19 cellular contexts compared by ENCODE assay signal in the genomic region with DNA sequence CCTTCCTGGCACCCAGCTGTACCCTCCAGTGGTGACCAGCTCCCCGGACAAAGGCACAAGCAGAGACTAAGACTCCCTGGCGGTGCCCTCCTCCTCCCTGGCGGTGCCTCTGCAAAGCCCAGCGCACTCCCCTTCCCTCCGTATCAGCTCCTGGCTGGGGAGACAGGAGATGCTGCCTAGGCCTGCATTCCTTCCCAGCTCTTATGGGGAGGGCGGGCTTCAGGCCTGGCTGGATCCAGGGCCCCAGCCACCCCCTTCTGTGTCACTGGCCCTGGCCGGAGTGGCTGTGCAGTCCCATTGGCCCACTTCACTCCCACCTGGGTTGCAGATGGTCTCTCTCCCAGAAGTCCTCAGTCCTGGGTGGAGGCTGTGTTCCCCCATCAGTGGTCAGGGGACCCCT. TPM values are rescaled to one million over a fixed set of nuclear protein-coding genes. Genes with fewer than 3 reads are reported as not detected.
A peak's percentile ranks its signal among the peaks of the same experiment; 100 is the strongest.
DNase-seq lines count a peak whose midpoint lies in the region; ATAC-seq, FAIRE-seq and TF ChIP-seq lines count a peak whose summit lies in the region.
"Had no signal": no experiment of that assay in that cellular context is flagged by ENCODE, and none has a peak within 500 bp of the region (broad histone marks: within the 10 kb centered on the region; RNA-seq: fewer than 3 reads in every experiment).

No MANE protein-coding gene starts in this region.

- CTCF ChIA-PET in HepG2 (lab: Yijun Ruan, JAX; ENCODE audit: low intra/inter-chr PET ratio, low total read pairs) (no interaction called here), WTC11 (lab: Charles Lee) (interaction anchor here (1.1 kb wide), 1 partner anchor 11 kb away, joined by 3 read pairs; no protein-coding TSS in a partner anchor)
- CTCF ChIA-PET in activated CD8-positive, alpha-beta T cell treated with anti-CD3 and anti-CD28 coated beads for 36 hours (lab: Charles Lee), result no interaction called here

- no peak overlapping the region for H2BK120ac ChIP-seq in mesendoderm (ENCODE audit: low read depth, low read length)

- FAIRE-seq in HepG2 (lab: Jason Lieb, UNC), result no peak
- FAIRE-seq: G401.6, GM12891 had no signal

- H3K36me3 ChIP-seq in HepG2 (replicated peaks in 1 of 2; ENCODE audit: control insufficient read depth in 1 of 2, insufficient read depth in 2 of 2, low read length in 2 of 2), result no peaks in the 10 kb centered on the region
- no peaks in the 10 kb centered on the region for H3K36me3 ChIP-seq in right lobe of liver
- H3K36me3 ChIP-seq in mesendoderm (ENCODE audit: control insufficient read depth, insufficient read depth, low read length), result no peaks in the 10 kb centered on the region
- H3K36me3 ChIP-seq: BLaER1 treated with 17β-estradiol and CSF1 and Interleukin-3, amounts not matched to agents 10 nM and 100 nM had no signal

- no peak overlapping the region for H3K27ac Mint-ChIP-seq in WTC11
- no peak overlapping the region for H3K27ac Mint-ChIP-seq in activated CD8-positive, alpha-beta T cell treated with anti-CD3 and anti-CD28 coated beads for 36 hours
- H3K27ac Mint-ChIP-seq: GM23338 had no signal

- H3K18ac ChIP-seq in mesendoderm (ENCODE audit: low read length), result no peak overlapping the region

- BruUV-seq in HepG2 (replicated peaks; lab: Mats Ljungman, UMichigan), result no TSS peak

- H3K27ac ChIP-seq in HepG2 (ENCODE audit: extremely low read length, insufficient read depth, low read length) (no peak overlapping the region), right lobe of liver (no peak overlapping the region), mesendoderm (ENCODE audit: low read depth, low read length) (no peak overlapping the region)
- H3K27ac ChIP-seq: BLaER1 treated with 17β-estradiol and CSF1 and Interleukin-3, amounts not matched to agents 10 nM and 100 nM had no signal

- no peak overlapping the region for H2AFZ ChIP-seq in HepG2 (ENCODE audit: low read length)
- H2AFZ ChIP-seq: GM23338 had no signal

- no peak overlapping the region for H4K8ac ChIP-seq in mesendoderm (ENCODE audit: low read depth, low read length)

- no peak overlapping the region for H2BK5ac ChIP-seq in mesendoderm (ENCODE audit: low read length)

- TF ChIP-seq EP300 in HepG2 (IDR thresholded peaks at IDR 0.05; ENCODE audit: low read depth in 2 of 2, low read length in 2 of 2) (no peak), HepG2 (CRISPR knock-in tag; IDR thresholded peaks at IDR 0.05; ENCODE audit: borderline replicate concordance) (no peak)

- no peak overlapping the region for H3K4ac ChIP-seq in mesendoderm (ENCODE audit: low read depth, low read length)

- H3K4me2 ChIP-seq in HepG2 (ENCODE audit: low read depth, low read length), result no peak overlapping the region
- H3K4me2 ChIP-seq in mesendoderm (ENCODE audit: low read length), result no peak overlapping the region
- H3K4me2 ChIP-seq: BLaER1 treated with 17β-estradiol and CSF1 and Interleukin-3, amounts not matched to agents 10 nM and 100 nM; GM23338 had no signal

- TF ChIP-seq RAD21 in HepG2 (CRISPR knock-in tag; IDR thresholded peaks at IDR 0.05), result no peak

- H3K79me2 ChIP-seq in HepG2 (ENCODE audit: insufficient read depth, low read length) (no peaks in the 10 kb centered on the region), mesendoderm (ENCODE audit: control insufficient read depth, insufficient read depth, low read length) (no peaks in the 10 kb centered on the region)

- 84% methylated on average over 7 of the region's 7 CpGs for WGBS in HepG2 (ENCODE audit: low lambda C conversion rate)
- whole genome bisulfite sequencing in right lobe of liver (ENCODE audit: insufficient coverage, low coverage, low lambda C conversion rate, missing lambda C conversion rate), result no CpG with 5 or more reads among the region's 7 CpGs
- no CpG with 5 or more reads among the region's 7 CpGs for WGBS in mesendoderm (ENCODE audit: extremely low coverage, insufficient coverage, low lambda C conversion rate)

- no peak overlapping the region for H3K9ac ChIP-seq in HepG2 (ENCODE audit: insufficient read depth, low read depth, low read length)
- no peak overlapping the region for H3K9ac ChIP-seq in mesendoderm (ENCODE audit: low read length)

- DNase-seq in HepG2 (ENCODE audit: low spot score) (no peak), right lobe of liver (no peak), WTC11 (ENCODE audit: low spot score) (no peak), mesendoderm (no peak), NCI-H510A treated with DMSO at 0.1 percent for 48 hours (lab: John Stamatoyannopoulos, UW) (no peak)
- no peak for DNase-seq in activated CD8-positive, alpha-beta T cell treated with anti-CD3 and anti-CD28 coated beads for 36 hours
- DNase-seq: 8988T; AML-193; CD4-positive, CD25-positive, alpha-beta regulatory T cell; DMS153; DMS79 treated with DMSO at 0.1 percent for 48 hours; EL; H7 had no signal

- peaks cover 9% of the 10 kb centered on the region for H3K9me3 Mint-ChIP-seq in WTC11
- H3K9me3 Mint-ChIP-seq in activated CD8-positive, alpha-beta T cell treated with anti-CD3 and anti-CD28 coated beads for 36 hours, result peaks cover 4% of the 10 kb centered on the region

- no peak overlapping the region for H4K5ac ChIP-seq in mesendoderm (ENCODE audit: low read length)

- no peak for TF ChIP-seq POLR2A in HepG2 (IDR thresholded peaks at IDR 0.05; ENCODE audit: insufficient read depth in 1 of 2, low read depth in 2 of 2, low read length in 2 of 2)
- TF ChIP-seq POLR2A in right lobe of liver (IDR thresholded peaks at IDR 0.05), result no peak

- peak overlapping the region; percentile 66 for H3K23ac ChIP-seq in mesendoderm (ENCODE audit: low read length)

- ATAC-seq in HepG2, result no peak
- ATAC-seq in right lobe of liver, result no peak
- no peak for ATAC-seq in WTC11
- no peak for ATAC-seq in activated CD8-positive, alpha-beta T cell treated with anti-CD3 and anti-CD28 coated beads for 36 hours
- no peak for ATAC-seq in GM18519 (IDR thresholded peaks at IDR 0.05; ENCODE audit: low FRiP score, unreplicated experiment)

- no peaks in the 10 kb centered on the region for H3K36me3 Mint-ChIP-seq in WTC11
- no peaks in the 10 kb centered on the region for H3K36me3 Mint-ChIP-seq in activated CD8-positive, alpha-beta T cell treated with anti-CD3 and anti-CD28 coated beads for 36 hours (ENCODE audit: low read depth)
- H3K36me3 Mint-ChIP-seq: CD4-positive, CD25-positive, alpha-beta regulatory T cell had no signal

- no peak overlapping the region for H2BK15ac ChIP-seq in mesendoderm (replicated peaks; ENCODE audit: low read depth)

- H3K4me1 ChIP-seq in HepG2 (ENCODE audit: insufficient read depth, low read length) (no peaks in the 10 kb centered on the region), right lobe of liver (no peaks in the 10 kb centered on the region), mesendoderm (ENCODE audit: control insufficient read depth, low read depth, low read length) (no peaks in the 10 kb centered on the region)

- H4K20me1 ChIP-seq in HepG2 (ENCODE audit: insufficient read depth, low read length), result no peaks in the 10 kb centered on the region
- H4K20me1 ChIP-seq: BLaER1 treated with 17β-estradiol and CSF1 and Interleukin-3, amounts not matched to agents 10 nM and 100 nM had no signal

- H3K4me1 Mint-ChIP-seq in WTC11, result no peaks in the 10 kb centered on the region
- peaks cover 16% of the 10 kb centered on the region for H3K4me1 Mint-ChIP-seq in activated CD8-positive, alpha-beta T cell treated with anti-CD3 and anti-CD28 coated beads for 36 hours (ENCODE audit: low read depth)
- H3K4me1 Mint-ChIP-seq: GM23338 had no signal

- no peak overlapping the region for H2AK5ac ChIP-seq in mesendoderm (ENCODE audit: low read length)

- no peaks in the 10 kb centered on the region for H3K9me3 ChIP-seq in HepG2 (ENCODE audit: low read length)
- H3K9me3 ChIP-seq in right lobe of liver, result no peaks in the 10 kb centered on the region

- intact Hi-C loops in HepG2 (cut with micrococcal nuclease; ENCODE audit: unreplicated experiment) (no loop called here), right lobe of liver (cut with DNase I) (no loop called here)
- intact Hi-C loops in activated CD8-positive, alpha-beta T cell treated with anti-CD3 and anti-CD28 coated beads for 36 hours (cut with micrococcal nuclease), result no loop called here

- H3K4me3 ChIP-seq in HepG2 (replicated peaks in 1 of 3; ENCODE audit: insufficient read depth in 1 of 3, low read depth in 2 of 3, low read length in 3 of 3) (no peak overlapping the region), right lobe of liver (no peak overlapping the region), mesendoderm (ENCODE audit: low read length) (no peak overlapping the region)
- H3K4me3 ChIP-seq: BLaER1 treated with 17β-estradiol and CSF1 and Interleukin-3, amounts not matched to agents 10 nM and 100 nM; GM23338 had no signal

- POLR2A ChIA-PET in HepG2 (lab: Yijun Ruan, JAX) (no interaction called here), WTC11 (lab: Charles Lee) (no interaction called here)
- POLR2A ChIA-PET in activated CD8-positive, alpha-beta T cell treated with anti-CD3 and anti-CD28 coated beads for 36 hours (lab: Charles Lee), result no interaction called here

- H3K27me3 Mint-ChIP-seq in WTC11 (ENCODE audit: low read depth), result no peaks in the 10 kb centered on the region
- H3K27me3 Mint-ChIP-seq in activated CD8-positive, alpha-beta T cell treated with anti-CD3 and anti-CD28 coated beads for 36 hours, result no peaks in the 10 kb centered on the region

- TF ChIP-seq CTCF in HepG2 (CRISPR knock-in tag; IDR thresholded peaks at IDR 0.05) (no peak), right lobe of liver (IDR thresholded peaks at IDR 0.05) (no peak), WTC11 (IDR thresholded peaks at IDR 0.05) (no peak)
- no peak for TF ChIP-seq CTCF in activated CD8-positive, alpha-beta T cell treated with anti-CD3 and anti-CD28 coated beads for 36 hours (IDR thresholded peaks at IDR 0.05)

- in situ Hi-C loops in HepG2 (cut with HindIII; ENCODE audit: extremely low pct_ligation_motif_present, low pct_unique_long_range_greater_than_20kb), result no loop called here

- peaks cover 13 to 31% of the 10 kb centered on the region in 2 experiments for H3K27me3 ChIP-seq in HepG2 (ENCODE audit: control insufficient read depth in 1 of 2, insufficient read depth in 2 of 2, low read length in 2 of 2)
- no peaks in the 10 kb centered on the region for H3K27me3 ChIP-seq in right lobe of liver
- no peaks in the 10 kb centered on the region for H3K27me3 ChIP-seq in mesendoderm (ENCODE audit: insufficient read depth, low read length, poor library complexity)
- H3K27me3 ChIP-seq: BLaER1 treated with 17β-estradiol and CSF1 and Interleukin-3, amounts not matched to agents 10 nM and 100 nM had no signal

- H3K79me1 ChIP-seq in mesendoderm (ENCODE audit: low read length), result no peaks in the 10 kb centered on the region

- H3K56ac ChIP-seq in mesendoderm (ENCODE audit: low read length), result no peak overlapping the region

- no peak overlapping the region for H3K4me3 Mint-ChIP-seq in WTC11
- no peak overlapping the region for H3K4me3 Mint-ChIP-seq in activated CD8-positive, alpha-beta T cell treated with anti-CD3 and anti-CD28 coated beads for 36 hours
- H3K4me3 Mint-ChIP-seq: CD4-positive, CD25-positive, alpha-beta regulatory T cell; GM23338 had no signal

RNA-seq across cellular contexts. Expression of a gene that starts 6.4 kb away (rescaled TPM):
- total RNA-seq in HepG2 (2016; rRNA removed; fragmentation: Illumina TruSeq; extraction: Trizol) (1.2 and 3.4 TPM in 2 replicates), right lobe of liver (10 to 100 TPM in 5 of 6 experiments, 1 to 10 TPM in 1; 2.7 to 36.4 (median 20.3) TPM), WTC11 (2021) (1.9 to 4.7 TPM (median 3.4 TPM) in 3 replicates)
- total RNA-seq in HepG2 (2016; cell fraction: cytosol; rRNA removed; fragmentation: Illumina TruSeq; extraction: Trizol; ENCODE audit: low read depth), result 0.97 TPM in 1 of 2 replicates, not detected in the other
- 0.89 and 3.4 TPM in 2 replicates for total RNA-seq in HepG2 (2016; cell fraction: insoluble cytoplasmic fraction; rRNA removed; fragmentation: Illumina TruSeq; extraction: Trizol)
- 1.1 and 1.4 TPM in 2 replicates for total RNA-seq in HepG2 (2016; cell fraction: membrane; rRNA removed; fragmentation: Illumina TruSeq; extraction: Trizol)
- total RNA-seq in HepG2 (2016; cell fraction: nucleus; rRNA removed; fragmentation: Illumina TruSeq; extraction: Trizol), result 4.3 and 4.4 TPM in 2 replicates
- 6.9 and 7.5 TPM in 2 replicates for polyA plus RNA-seq in HepG2 (2011; rRNA removed)
- polyA plus RNA-seq in HepG2 (2011; cell fraction: cytosol; rRNA removed), result 1.1 and 1.6 TPM in 2 replicates
- polyA plus RNA-seq in HepG2 (2011; cell fraction: nucleus; rRNA removed), result 68.8 and 75.7 TPM in 2 replicates
- 5.5 and 6.7 TPM in 2 replicates for polyA plus RNA-seq in HepG2 (2012)
- polyA plus RNA-seq in HepG2 (2016; cell fraction: cytosol; fragmentation: Illumina TruSeq; extraction: Trizol; ENCODE audit: low read depth), result 0.62 and 0.70 TPM in 2 replicates
- polyA plus RNA-seq in HepG2 (2016; cell fraction: insoluble cytoplasmic fraction; fragmentation: Illumina TruSeq; extraction: Trizol; ENCODE audit: low read depth), result 1.5 and 1.7 TPM in 2 replicates
- polyA plus RNA-seq in HepG2 (2016; cell fraction: membrane; fragmentation: Illumina TruSeq; extraction: Trizol; ENCODE audit: low read depth), result 1.4 and 1.7 TPM in 2 replicates
- polyA plus RNA-seq in HepG2 (2016; cell fraction: nucleus; fragmentation: Illumina TruSeq; extraction: Trizol; ENCODE audit: insufficient read depth, low read depth), result 23.3 and 27.4 TPM in 2 replicates
- polyA minus RNA-seq in HepG2 (2011; rRNA and poly(A)+ RNA removed; ENCODE audit: low replicate concordance), result 3.2 and 7.0 TPM in 2 replicates
- polyA minus RNA-seq in HepG2 (2011; cell fraction: cytosol; rRNA and poly(A)+ RNA removed), result 1.6 and 3.5 TPM in 2 replicates
- polyA minus RNA-seq in HepG2 (2011; cell fraction: nucleus; rRNA and poly(A)+ RNA removed), result 5.3 and 7.7 TPM in 2 replicates
- polyA plus RNA-seq in mesendoderm (2013, experiment 1 of 2), result 0.13 TPM
- polyA plus RNA-seq in mesendoderm (2013, experiment 2 of 2), result 0.10 TPM
- total RNA-seq in activated CD8-positive, alpha-beta T cell treated with anti-CD3 and anti-CD28 coated beads for 36 hours, result 1 to 10 TPM; 1.3 to 2.1 TPM
- polyA plus RNA-seq: CD4-positive, CD25-positive, alpha-beta regulatory T cell had no signal

RNA-seq across cellular contexts. Expression of a gene that starts 13.4 kb away (rescaled TPM):
- total RNA-seq in HepG2 (2016; rRNA removed; fragmentation: Illumina TruSeq; extraction: Trizol), result 2.0 and 4.9 TPM in 2 replicates
- 1.2 and 2.9 TPM in 2 replicates for total RNA-seq in HepG2 (2016; cell fraction: cytosol; rRNA removed; fragmentation: Illumina TruSeq; extraction: Trizol; ENCODE audit: low read depth)
- 1.4 and 4.7 TPM in 2 replicates for total RNA-seq in HepG2 (2016; cell fraction: insoluble cytoplasmic fraction; rRNA removed; fragmentation: Illumina TruSeq; extraction: Trizol)
- 2.1 and 3.5 TPM in 2 replicates for total RNA-seq in HepG2 (2016; cell fraction: membrane; rRNA removed; fragmentation: Illumina TruSeq; extraction: Trizol)
- 6.1 and 7.0 TPM in 2 replicates for total RNA-seq in HepG2 (2016; cell fraction: nucleus; rRNA removed; fragmentation: Illumina TruSeq; extraction: Trizol)
- polyA plus RNA-seq in HepG2 (2011; rRNA removed), result 12.8 and 18.3 TPM in 2 replicates
- 8.9 and 13.0 TPM in 2 replicates for polyA plus RNA-seq in HepG2 (2011; cell fraction: cytosol; rRNA removed)
- 94.5 and 107 TPM in 2 replicates for polyA plus RNA-seq in HepG2 (2011; cell fraction: nucleus; rRNA removed)
- polyA plus RNA-seq in HepG2 (2012), result 15.3 and 17.5 TPM in 2 replicates
- polyA plus RNA-seq in HepG2 (2016; cell fraction: cytosol; fragmentation: Illumina TruSeq; extraction: Trizol; ENCODE audit: low read depth), result 2.1 and 2.6 TPM in 2 replicates
- polyA plus RNA-seq in HepG2 (2016; cell fraction: insoluble cytoplasmic fraction; fragmentation: Illumina TruSeq; extraction: Trizol; ENCODE audit: low read depth), result 2.3 and 2.4 TPM in 2 replicates
- 2.2 and 3.1 TPM in 2 replicates for polyA plus RNA-seq in HepG2 (2016; cell fraction: membrane; fragmentation: Illumina TruSeq; extraction: Trizol; ENCODE audit: low read depth)
- 10.1 and 13.4 TPM in 2 replicates for polyA plus RNA-seq in HepG2 (2016; cell fraction: nucleus; fragmentation: Illumina TruSeq; extraction: Trizol; ENCODE audit: insufficient read depth, low read depth)
- 0.70 and 11.9 TPM in 2 replicates for polyA minus RNA-seq in HepG2 (2011; rRNA and poly(A)+ RNA removed; ENCODE audit: low replicate concordance)
- 3.6 and 6.2 TPM in 2 replicates for polyA minus RNA-seq in HepG2 (2011; cell fraction: cytosol; rRNA and poly(A)+ RNA removed)
- polyA minus RNA-seq in HepG2 (2011; cell fraction: nucleus; rRNA and poly(A)+ RNA removed), result 7.0 and 7.2 TPM in 2 replicates
- 100 to 1,000 TPM; 248 to 755 (median 453) TPM for total RNA-seq in right lobe of liver
- total RNA-seq in WTC11 (2021), result 0.85 to 1.7 TPM (median 1.5 TPM) in 3 replicates
- polyA plus RNA-seq in mesendoderm (2013, experiment 1 of 2), result 0.51 TPM
- polyA plus RNA-seq in mesendoderm (2013, experiment 2 of 2), result 0.31 TPM
- total RNA-seq in activated CD8-positive, alpha-beta T cell treated with anti-CD3 and anti-CD28 coated beads for 36 hours, result under 1 TPM in 1 of 2 experiments, not detected in 1; 0.83 TPM
- total RNA-seq: GM23338, H7 had no signal
- polyA plus RNA-seq: GM23338 had no signal

RNA-seq across cellular contexts. Expression of a gene that starts 13.9 kb away (rescaled TPM):
- total RNA-seq in HepG2 (2016; rRNA removed; fragmentation: Illumina TruSeq; extraction: Trizol) (47.4 and 60.4 TPM in 2 replicates), right lobe of liver (100 to 1,000 TPM in 3 of 6 experiments, 10 to 100 TPM in 3; 84.0 to 290 (median 97.4) TPM), WTC11 (2021) (58.2 to 70.5 TPM (median 63.9 TPM) in 3 replicates)
- 101 and 115 TPM in 2 replicates for total RNA-seq in HepG2 (2016; cell fraction: cytosol; rRNA removed; fragmentation: Illumina TruSeq; extraction: Trizol; ENCODE audit: low read depth)
- total RNA-seq in HepG2 (2016; cell fraction: insoluble cytoplasmic fraction; rRNA removed; fragmentation: Illumina TruSeq; extraction: Trizol), result 43.2 and 63.0 TPM in 2 replicates
- 157 and 168 TPM in 2 replicates for total RNA-seq in HepG2 (2016; cell fraction: membrane; rRNA removed; fragmentation: Illumina TruSeq; extraction: Trizol)
- 38.4 and 45.7 TPM in 2 replicates for total RNA-seq in HepG2 (2016; cell fraction: nucleus; rRNA removed; fragmentation: Illumina TruSeq; extraction: Trizol)
- polyA plus RNA-seq in HepG2 (2011; rRNA removed), result 52.0 and 76.2 TPM in 2 replicates
- polyA plus RNA-seq in HepG2 (2011; cell fraction: cytosol; rRNA removed), result 70.1 and 111 TPM in 2 replicates
- polyA plus RNA-seq in HepG2 (2011; cell fraction: nucleus; rRNA removed), result 318 and 399 TPM in 2 replicates
- polyA plus RNA-seq in HepG2 (2012), result 33.4 and 43.8 TPM in 2 replicates
- polyA plus RNA-seq in HepG2 (2016; cell fraction: cytosol; fragmentation: Illumina TruSeq; extraction: Trizol; ENCODE audit: low read depth), result 106 and 116 TPM in 2 replicates
- 41.2 and 50.1 TPM in 2 replicates for polyA plus RNA-seq in HepG2 (2016; cell fraction: insoluble cytoplasmic fraction; fragmentation: Illumina TruSeq; extraction: Trizol; ENCODE audit: low read depth)
- 127 and 134 TPM in 2 replicates for polyA plus RNA-seq in HepG2 (2016; cell fraction: membrane; fragmentation: Illumina TruSeq; extraction: Trizol; ENCODE audit: low read depth)
- polyA plus RNA-seq in HepG2 (2016; cell fraction: nucleus; fragmentation: Illumina TruSeq; extraction: Trizol; ENCODE audit: insufficient read depth, low read depth), result 94.3 and 97.4 TPM in 2 replicates
- 183 and 195 TPM in 2 replicates for polyA minus RNA-seq in HepG2 (2011; rRNA and poly(A)+ RNA removed; ENCODE audit: low replicate concordance)
- polyA minus RNA-seq in HepG2 (2011; cell fraction: cytosol; rRNA and poly(A)+ RNA removed), result 55.6 and 63.5 TPM in 2 replicates
- 34.1 and 36.8 TPM in 2 replicates for polyA minus RNA-seq in HepG2 (2011; cell fraction: nucleus; rRNA and poly(A)+ RNA removed)
- polyA plus RNA-seq in mesendoderm (2013, experiment 1 of 2), result 25.8 TPM
- 26.2 TPM for polyA plus RNA-seq in mesendoderm (2013, experiment 2 of 2)
- total RNA-seq in activated CD8-positive, alpha-beta T cell treated with anti-CD3 and anti-CD28 coated beads for 36 hours, result 10 to 100 TPM; 53.4 to 54.0 TPM

RNA-seq across cellular contexts. Expression of a gene that starts 18.8 kb away (rescaled TPM):
- total RNA-seq in HepG2 (2016; rRNA removed; fragmentation: Illumina TruSeq; extraction: Trizol), result 0.33 TPM in 1 of 2 replicates, not detected in the other
- not detected in 2 replicates for total RNA-seq in HepG2 (2016; cell fraction: cytosol; rRNA removed; fragmentation: Illumina TruSeq; extraction: Trizol; ENCODE audit: low read depth)
- total RNA-seq in HepG2 (2016; cell fraction: insoluble cytoplasmic fraction; rRNA removed; fragmentation: Illumina TruSeq; extraction: Trizol), result not detected in 2 replicates
- not detected in 2 replicates for total RNA-seq in HepG2 (2016; cell fraction: membrane; rRNA removed; fragmentation: Illumina TruSeq; extraction: Trizol)
- total RNA-seq in HepG2 (2016; cell fraction: nucleus; rRNA removed; fragmentation: Illumina TruSeq; extraction: Trizol), result not detected in 2 replicates
- polyA plus RNA-seq in HepG2 (2011; rRNA removed), result 0.31 and 0.50 TPM in 2 replicates
- 0.12 and 0.13 TPM in 2 replicates for polyA plus RNA-seq in HepG2 (2011; cell fraction: cytosol; rRNA removed)
- 0.90 and 1.8 TPM in 2 replicates for polyA plus RNA-seq in HepG2 (2011; cell fraction: nucleus; rRNA removed)
- not detected in 2 replicates for polyA plus RNA-seq in HepG2 (2012)
- not detected in 2 replicates for polyA plus RNA-seq in HepG2 (2016; cell fraction: cytosol; fragmentation: Illumina TruSeq; extraction: Trizol; ENCODE audit: low read depth)
- polyA plus RNA-seq in HepG2 (2016; cell fraction: insoluble cytoplasmic fraction; fragmentation: Illumina TruSeq; extraction: Trizol; ENCODE audit: low read depth), result not detected in 2 replicates
- polyA plus RNA-seq in HepG2 (2016; cell fraction: membrane; fragmentation: Illumina TruSeq; extraction: Trizol; ENCODE audit: low read depth), result not detected in 2 replicates
- polyA plus RNA-seq in HepG2 (2016; cell fraction: nucleus; fragmentation: Illumina TruSeq; extraction: Trizol; ENCODE audit: insufficient read depth, low read depth), result not detected in 2 replicates
- polyA minus RNA-seq in HepG2 (2011; rRNA and poly(A)+ RNA removed; ENCODE audit: low replicate concordance), result 4.6 TPM in 1 of 2 replicates, not detected in the other
- not detected in 2 replicates for polyA minus RNA-seq in HepG2 (2011; cell fraction: cytosol; rRNA and poly(A)+ RNA removed)
- polyA minus RNA-seq in HepG2 (2011; cell fraction: nucleus; rRNA and poly(A)+ RNA removed), result not detected in 2 replicates
- 10 to 100 TPM in 2 of 6 experiments, 1 to 10 TPM in 4; 4.3 to 21.9 (median 6.0) TPM for total RNA-seq in right lobe of liver
- 2.2 to 4.0 TPM (median 2.9 TPM) in 3 replicates for total RNA-seq in WTC11 (2021)
- 0.15 TPM for polyA plus RNA-seq in mesendoderm (2013, experiment 1 of 2)
- polyA plus RNA-seq in mesendoderm (2013, experiment 2 of 2), result 0.07 TPM
- total RNA-seq in activated CD8-positive, alpha-beta T cell treated with anti-CD3 and anti-CD28 coated beads for 36 hours, result not detected
- total RNA-seq: HT-29 had no signal

RNA-seq across cellular contexts. Expression of a gene that starts 24.3 kb away (rescaled TPM):
- total RNA-seq in HepG2 (2016; rRNA removed; fragmentation: Illumina TruSeq; extraction: Trizol), result not detected in 2 replicates
- not detected in 2 replicates for total RNA-seq in HepG2 (2016; cell fraction: cytosol; rRNA removed; fragmentation: Illumina TruSeq; extraction: Trizol; ENCODE audit: low read depth)
- total RNA-seq in HepG2 (2016; cell fraction: insoluble cytoplasmic fraction; rRNA removed; fragmentation: Illumina TruSeq; extraction: Trizol), result not detected in 2 replicates
- not detected in 2 replicates for total RNA-seq in HepG2 (2016; cell fraction: membrane; rRNA removed; fragmentation: Illumina TruSeq; extraction: Trizol)
- total RNA-seq in HepG2 (2016; cell fraction: nucleus; rRNA removed; fragmentation: Illumina TruSeq; extraction: Trizol), result not detected in 2 replicates
- polyA plus RNA-seq in HepG2 (2011; rRNA removed), result not detected in 2 replicates
- not detected in 2 replicates for polyA plus RNA-seq in HepG2 (2011; cell fraction: cytosol; rRNA removed)
- polyA plus RNA-seq in HepG2 (2011; cell fraction: nucleus; rRNA removed), result 0.40 and 0.43 TPM in 2 replicates
- polyA plus RNA-seq in HepG2 (2012), result not detected in 2 replicates
- not detected in 2 replicates for polyA plus RNA-seq in HepG2 (2016; cell fraction: cytosol; fragmentation: Illumina TruSeq; extraction: Trizol; ENCODE audit: low read depth)
- polyA plus RNA-seq in HepG2 (2016; cell fraction: insoluble cytoplasmic fraction; fragmentation: Illumina TruSeq; extraction: Trizol; ENCODE audit: low read depth), result not detected in 2 replicates
- not detected in 2 replicates for polyA plus RNA-seq in HepG2 (2016; cell fraction: membrane; fragmentation: Illumina TruSeq; extraction: Trizol; ENCODE audit: low read depth)
- polyA plus RNA-seq in HepG2 (2016; cell fraction: nucleus; fragmentation: Illumina TruSeq; extraction: Trizol; ENCODE audit: insufficient read depth, low read depth), result not detected in 2 replicates
- polyA minus RNA-seq in HepG2 (2011; rRNA and poly(A)+ RNA removed; ENCODE audit: low replicate concordance), result 3.1 TPM in 1 of 2 replicates, not detected in the other
- not detected in 2 replicates for polyA minus RNA-seq in HepG2 (2011; cell fraction: cytosol; rRNA and poly(A)+ RNA removed)
- 0.13 and 0.25 TPM in 2 replicates for polyA minus RNA-seq in HepG2 (2011; cell fraction: nucleus; rRNA and poly(A)+ RNA removed)
- total RNA-seq in right lobe of liver, result not detected
- total RNA-seq in WTC11 (2021), result 0.27 to 0.50 TPM (median 0.34 TPM) in 3 replicates
- polyA plus RNA-seq in mesendoderm (2013, experiment 1 of 2), result not detected
- polyA plus RNA-seq in mesendoderm (2013, experiment 2 of 2), result not detected
- total RNA-seq in activated CD8-positive, alpha-beta T cell treated with anti-CD3 and anti-CD28 coated beads for 36 hours, result not detected
- total RNA-seq: CD4-positive, CD25-positive, alpha-beta regulatory T cell; GM23338; HT-29 had no signal
- polyA plus RNA-seq: CD4-positive, CD25-positive, alpha-beta regulatory T cell had no signal

Comparison
In these comparisons a context has a peak if more than half of its experiments do, and no peak if none do; other contexts are left out.
1. RNA of a gene that starts 13.4 kb away (total RNA-seq): 248 to 755 TPM in right lobe of liver; 1.2 to 7.0 TPM in HepG2, 0.85 to 1.7 TPM in WTC11 and 0.83 TPM in activated CD8-positive, alpha-beta T cell treated with anti-CD3 and anti-CD28 coated beads for 36 hours; every median in the first group is over 10 times any median in the second.